ENCODE assay signal across 8 cellular contexts in the genomic region with DNA sequence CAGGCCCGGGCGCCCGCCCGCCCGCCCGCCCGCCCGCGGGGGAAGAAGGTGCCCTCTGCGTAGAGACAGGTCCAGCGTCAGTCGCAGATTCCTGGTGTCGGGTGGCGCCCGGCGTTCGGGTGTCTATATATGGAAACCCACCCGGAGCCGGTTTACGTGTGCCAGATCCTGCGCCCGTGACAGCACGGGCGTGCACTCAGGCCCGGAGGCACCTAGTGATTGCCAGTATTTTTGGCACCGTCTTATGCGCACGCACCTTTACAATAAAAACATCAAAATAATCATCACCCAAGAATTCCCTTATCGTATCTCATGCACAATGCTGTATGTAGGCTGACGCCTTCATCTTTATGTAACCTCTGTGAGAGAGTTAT. TPM values are rescaled to one million over a fixed set of nuclear protein-coding genes. Genes with fewer than 3 reads are reported as not detected.
DNase-seq lines count a peak whose midpoint lies in the region; ATAC-seq and TF ChIP-seq lines count a peak whose summit lies in the region.

No MANE protein-coding gene starts in this region.

- H3K27me3 ChIP-seq in brain microvascular endothelial cell (replicated peaks) (no peaks in the 10 kb centered on the region), skeletal muscle satellite cell (ENCODE audit: control insufficient read depth, insufficient read depth, low read length) (peaks cover under 1% of the 10 kb centered on the region)

- H3K27me3 Mint-ChIP-seq in immature natural killer cell (ENCODE audit: low read depth in 3 of 3): peaks cover 2 to 3% (median 2%) of the 10 kb centered on the region in 3 donors

- peak; percentile 24 for ATAC-seq in HG02798 (IDR thresholded peaks at IDR 0.05; ENCODE audit: poor library complexity, unreplicated experiment)

- no peak for TF ChIP-seq CTCF in brain microvascular endothelial cell (IDR thresholded peaks at IDR 0.05; ENCODE audit: low read depth, low read length, missing control alignments)

- H3K4me1 Mint-ChIP-seq in immature natural killer cell: peaks cover 20 to 34% of the 10 kb centered on the region in 2 donors

- in situ Hi-C loops in brain microvascular endothelial cell (cut with HindIII; ENCODE audit: low pct_ligation_motif_present, low sequenced_read_pairs): no loop called here

- H3K9me3 ChIP-seq in skeletal muscle satellite cell (replicated peaks; ENCODE audit: low read length): no peaks in the 10 kb centered on the region

- no peak overlapping the region for H3K27ac ChIP-seq in brain microvascular endothelial cell

- H3K27ac Mint-ChIP-seq in immature natural killer cell: peak overlapping the region in 5 of 6 donors; percentile 11 to 80 (median 54)

- H3K36me3 Mint-ChIP-seq in immature natural killer cell: peaks cover 0 to 5% (median 0%) of the 10 kb centered on the region in 3 donors

- no peaks in the 10 kb centered on the region for H3K36me3 ChIP-seq in brain microvascular endothelial cell (replicated peaks)
- no peaks in the 10 kb centered on the region for H3K36me3 ChIP-seq in skeletal muscle satellite cell (ENCODE audit: insufficient read depth, low read length)

- H3K4me1 ChIP-seq in skeletal muscle satellite cell (ENCODE audit: control insufficient read depth, insufficient read depth, low read length): peaks cover 16% of the 10 kb centered on the region

- H3K9ac ChIP-seq in skeletal muscle satellite cell (ENCODE audit: low read depth, low read length): peak overlapping the region; percentile 73

- H3K9me3 Mint-ChIP-seq in immature natural killer cell: no peaks in the 10 kb centered on the region

- peak overlapping the region; percentile 90 for H3K4me2 ChIP-seq in skeletal muscle satellite cell (ENCODE audit: low read length)

- DNase-seq in NCI-H1417 (lab: John Stamatoyannopoulos, UW) (peak in 2 of 3 experiments; percentile 30 to 74), NCI-H1417 treated with DMSO at 0.1 percent for 48 hours (lab: John Stamatoyannopoulos, UW) (no peak), OCI-M1 (lab: John Stamatoyannopoulos, UW) (peak; percentile 39), brain microvascular endothelial cell (no peak), immature natural killer cell (no peak), NCI-H2196 treated with DMSO at 0.1 percent for 48 hours (lab: John Stamatoyannopoulos, UW; ENCODE audit: unreplicated experiment) (no peak)

- H3K4me3 ChIP-seq in brain microvascular endothelial cell (ENCODE audit: low read depth, low read length) (peak overlapping the region; percentile 73), skeletal muscle satellite cell (ENCODE audit: low read length) (peak overlapping the region; percentile 84)

- H3K4me3 Mint-ChIP-seq in immature natural killer cell: peak overlapping the region; percentile 80 to 91 (median 84)

RNA-seq across cellular contexts. Expression of a gene that starts 0.5 kb away (rescaled TPM):
- polyA plus RNA-seq in immature natural killer cell: 10 to 100 TPM; 17.9 to 21.9 (median 18.9) TPM
- total RNA-seq in skeletal muscle satellite cell (2012; rRNA removed): 5.8 and 10.3 TPM in 2 replicates

Comparison
In these comparisons a context has a peak if more than half of its experiments do, and no peak if none do; other contexts are left out.
1. DNase-seq: peak in NCI-H1417 (2 of 3) and OCI-M1 (single experiment); none in NCI-H1417 treated with DMSO at 0.1 percent for 48 hours (single experiment), brain microvascular endothelial cell (single experiment), immature natural killer cell (0 of 3) and NCI-H2196 treated with DMSO at 0.1 percent for 48 hours (single experiment).